ENCODE assay signal across 1 cellular context in genomic region chr5:459562-460412, GRCh38.
TF ChIP-seq lines count a peak whose summit lies in the region.

No MANE protein-coding gene starts in this region.

TF ChIP-seq in HepG2, 621 proteins besides CTCF, POLR2A, EP300 and RAD21:
- TF ChIP-seq ADNP (CRISPR knock-in tag; IDR thresholded peaks at IDR 0.05): no peak
- TF ChIP-seq ZBTB34 (CRISPR knock-in tag; IDR thresholded peaks at IDR 0.05): no peak
- no peak for TF ChIP-seq BCLAF1 (IDR thresholded peaks at IDR 0.05)
- no peak for TF ChIP-seq ZNF879 (CRISPR knock-in tag; IDR thresholded peaks at IDR 0.05)
- TF ChIP-seq ARID2 (CRISPR knock-in tag; IDR thresholded peaks at IDR 0.05; ENCODE audit: borderline replicate concordance): no peak
- no peak for TF ChIP-seq CBX1 (IDR thresholded peaks at IDR 0.05; ENCODE audit: low read depth)
- no peak for TF ChIP-seq ZSCAN25 (CRISPR knock-in tag; IDR thresholded peaks at IDR 0.05)
- no peak for TF ChIP-seq NFATC3 (CRISPR knock-in tag; IDR thresholded peaks at IDR 0.05)
- no peak for TF ChIP-seq TCF12 (IDR thresholded peaks at IDR 0.05)
- no peak for TF ChIP-seq TCF12 (CRISPR knock-in tag; IDR thresholded peaks at IDR 0.05)
- TF ChIP-seq ZBTB7B (CRISPR knock-in tag; IDR thresholded peaks at IDR 0.05): no peak
- TF ChIP-seq TBL1XR1 (IDR thresholded peaks at IDR 0.05; ENCODE audit: borderline replicate concordance, low read length, partially characterized antibody): no peak
- no peak for TF ChIP-seq SMAD3 (CRISPR knock-in tag; IDR thresholded peaks at IDR 0.05)
- TF ChIP-seq MTF1 (CRISPR knock-in tag; IDR thresholded peaks at IDR 0.05): no peak
- no peak for TF ChIP-seq PRMT3 (CRISPR knock-in tag; IDR thresholded peaks at IDR 0.05; ENCODE audit: borderline replicate concordance, low read depth)
- no peak for TF ChIP-seq MYC (CRISPR knock-in tag; IDR thresholded peaks at IDR 0.05; ENCODE audit: borderline replicate concordance)
- no peak for TF ChIP-seq PHB2 (IDR thresholded peaks at IDR 0.05; ENCODE audit: partially characterized antibody)
- no peak for TF ChIP-seq ZBTB25 (CRISPR knock-in tag; IDR thresholded peaks at IDR 0.05)
- no peak for TF ChIP-seq ATF2 (CRISPR knock-in tag; IDR thresholded peaks at IDR 0.05)
- TF ChIP-seq NFIB (CRISPR knock-in tag; IDR thresholded peaks at IDR 0.05; ENCODE audit: borderline replicate concordance): no peak
- TF ChIP-seq CHCHD3 (CRISPR knock-in tag; IDR thresholded peaks at IDR 0.05): no peak
TF ChIP-seq in HepG2: peak in this region for 0.
